10 cellular contexts compared by ENCODE assay signal in genomic region chr1:220775238-220775853, GRCh38. TPM values are rescaled to one million over a fixed set of nuclear protein-coding genes. Genes with fewer than 3 reads are reported as not detected.
DNase-seq lines count a peak whose midpoint lies in the region; ATAC-seq and TF ChIP-seq lines count a peak whose summit lies in the region.
"Had no signal": no experiment of that assay in that cellular context is flagged by ENCODE, and none has a peak within 500 bp of the region (broad histone marks: within the 10 kb centered on the region; RNA-seq: fewer than 3 reads in every experiment).

No MANE protein-coding gene starts in this region.

- no peaks in the 10 kb centered on the region for H3K9me3 ChIP-seq in gastrocnemius medialis

- intact Hi-C loops in activated CD4-positive, alpha-beta memory T cell treated with anti-CD3 and anti-CD28 coated beads for 36 hours (cut with micrococcal nuclease) = loop anchor here (5.0 to 10.0 kb wide), 2 partner anchors 483 to 591 kb away; no protein-coding TSS in a partner anchor
- intact Hi-C loops in gastrocnemius medialis (cut with DNase I; ENCODE audit: low total_unique reads) = loop anchor here (5.0 kb wide), 1 partner anchor 558 kb away; no protein-coding TSS in a partner anchor

- POLR2A ChIA-PET in activated CD4-positive, alpha-beta memory T cell treated with anti-CD3 and anti-CD28 coated beads for 36 hours (lab: Charles Lee) = no interaction called here

- H3K27ac ChIP-seq in gastrocnemius medialis = no peak overlapping the region

- peaks cover 3% of the 10 kb centered on the region for H3K27me3 Mint-ChIP-seq in activated CD4-positive, alpha-beta memory T cell treated with anti-CD3 and anti-CD28 coated beads for 36 hours

- H3K4me3 Mint-ChIP-seq in activated CD4-positive, alpha-beta memory T cell treated with anti-CD3 and anti-CD28 coated beads for 36 hours = no peak overlapping the region
- H3K4me3 Mint-ChIP-seq: naive thymus-derived CD8-positive, alpha-beta T cell; T-cell had no signal

- no peak for TF ChIP-seq POLR2A in gastrocnemius medialis (IDR thresholded peaks at IDR 0.05)

- H3K4me3 ChIP-seq in foreskin fibroblast (ENCODE audit: low read depth in 1 of 2, low read length in 2 of 2) (no peak overlapping the region), gastrocnemius medialis (no peak overlapping the region)

- CTCF ChIA-PET in activated CD4-positive, alpha-beta memory T cell treated with anti-CD3 and anti-CD28 coated beads for 36 hours (lab: Charles Lee) = interaction anchor here (0.6 to 3.0 kb wide), 17 partner anchors 10 to 588 kb away, joined by 3 to 20 read pairs (median 4); partner anchors contain the start of genes MTARC1 and MTARC2

- H3K36me3 ChIP-seq in gastrocnemius medialis = peaks cover 0 to 6% of the 10 kb centered on the region in 2 donors

- no peaks in the 10 kb centered on the region for H3K27me3 ChIP-seq in gastrocnemius medialis

- DNase-seq in ELR (ENCODE audit: low read depth) = peak; percentile 46
- DNase-seq in LHCN-M2 (ENCODE audit: low read depth) = peak; percentile 20
- DNase-seq in activated CD4-positive, alpha-beta memory T cell treated with anti-CD3 and anti-CD28 coated beads for 36 hours = peak; percentile 49
- DNase-seq in foreskin fibroblast = peak; percentile 10 to 52
- no peak for DNase-seq in gastrocnemius medialis
- no peak for DNase-seq in RKO (ENCODE audit: low spot score)

- in situ Hi-C loops in gastrocnemius medialis (cut with MboI; ENCODE audit: low sequenced_read_pairs in 4 of 4) = loop anchor here in 3 of 4 donors (5.0 to 25.0 kb wide), 3 partner anchors 88 to 488 kb away; no protein-coding TSS in a partner anchor

- no peaks in the 10 kb centered on the region for H3K4me1 Mint-ChIP-seq in activated CD4-positive, alpha-beta memory T cell treated with anti-CD3 and anti-CD28 coated beads for 36 hours (ENCODE audit: low read depth)

- H3K4me1 ChIP-seq in gastrocnemius medialis = peaks cover 0 to 13% of the 10 kb centered on the region in 2 donors

- H3K9me3 Mint-ChIP-seq in activated CD4-positive, alpha-beta memory T cell treated with anti-CD3 and anti-CD28 coated beads for 36 hours = no peaks in the 10 kb centered on the region
- H3K9me3 Mint-ChIP-seq: naive thymus-derived CD8-positive, alpha-beta T cell had no signal

- no peaks in the 10 kb centered on the region for H3K36me3 Mint-ChIP-seq in activated CD4-positive, alpha-beta memory T cell treated with anti-CD3 and anti-CD28 coated beads for 36 hours
- H3K36me3 Mint-ChIP-seq: naive thymus-derived CD8-positive, alpha-beta T cell; T-cell had no signal

- H3K27ac Mint-ChIP-seq in activated CD4-positive, alpha-beta memory T cell treated with anti-CD3 and anti-CD28 coated beads for 36 hours = no peak overlapping the region
- H3K27ac Mint-ChIP-seq: naive thymus-derived CD8-positive, alpha-beta T cell; T-cell had no signal

- ATAC-seq in gastrocnemius medialis (peak in 1 of 2 donors; percentile 29), GM21447 (IDR thresholded peaks at IDR 0.05; ENCODE audit: unreplicated experiment) (no peak), GM18519 (IDR thresholded peaks at IDR 0.05; ENCODE audit: low FRiP score, unreplicated experiment) (no peak)
- ATAC-seq: naive thymus-derived CD8-positive, alpha-beta T cell; T-cell had no signal

- TF ChIP-seq CTCF in foreskin fibroblast (IDR thresholded peaks at IDR 0.05; ENCODE audit: low read depth, low read length) (peak; percentile 87), gastrocnemius medialis (IDR thresholded peaks at IDR 0.05 in 4 of 5, conservative IDR thresholded peaks at IDR 0.05 in 1 of 5) (peak; percentile 33 to 86 (median 63))

RNA-seq across cellular contexts. Expression of gene MTARC1, which starts 11.4 kb away (rescaled TPM):
- total RNA-seq in LHCN-M2 (2014; rRNA removed) (0.34 and 2.5 TPM in 2 replicates), gastrocnemius medialis (1 to 10 TPM; 1.2 to 2.9 (median 1.3) TPM)
- polyA plus RNA-seq in LHCN-M2 (2012) = 0.50 TPM
- total RNA-seq in activated CD4-positive, alpha-beta memory T cell treated with anti-CD3 and anti-CD28 coated beads for 36 hours = not detected
- total RNA-seq: naive thymus-derived CD8-positive, alpha-beta T cell had no signal

RNA-seq across cellular contexts. Expression of gene MTARC2, which starts 27.2 kb away (rescaled TPM):
- total RNA-seq in LHCN-M2 (2014; rRNA removed) (0.17 and 1.5 TPM in 2 replicates), gastrocnemius medialis (10 to 100 TPM in 1 of 4 donors, 1 to 10 TPM in 3; 5.8 to 12.0 (median 7.3) TPM)
- polyA plus RNA-seq in LHCN-M2 (2012) = 3.1 TPM
- not detected for total RNA-seq in activated CD4-positive, alpha-beta memory T cell treated with anti-CD3 and anti-CD28 coated beads for 36 hours
- total RNA-seq: naive thymus-derived CD8-positive, alpha-beta T cell had no signal
- polyA plus RNA-seq: naive thymus-derived CD8-positive, alpha-beta T cell had no signal

Comparison
In these comparisons a context has a peak if more than half of its experiments do, and no peak if none do; other contexts are left out.
1. DNase-seq: peak in ELR (single experiment), LHCN-M2 (single experiment), activated CD4-positive, alpha-beta memory T cell treated with anti-CD3 and anti-CD28 coated beads for 36 hours (single experiment) and foreskin fibroblast (2 of 2); none in gastrocnemius medialis (0 of 2) and RKO (single experiment).